ENCODE assay signal across 9 cellular contexts in the genomic region with DNA sequence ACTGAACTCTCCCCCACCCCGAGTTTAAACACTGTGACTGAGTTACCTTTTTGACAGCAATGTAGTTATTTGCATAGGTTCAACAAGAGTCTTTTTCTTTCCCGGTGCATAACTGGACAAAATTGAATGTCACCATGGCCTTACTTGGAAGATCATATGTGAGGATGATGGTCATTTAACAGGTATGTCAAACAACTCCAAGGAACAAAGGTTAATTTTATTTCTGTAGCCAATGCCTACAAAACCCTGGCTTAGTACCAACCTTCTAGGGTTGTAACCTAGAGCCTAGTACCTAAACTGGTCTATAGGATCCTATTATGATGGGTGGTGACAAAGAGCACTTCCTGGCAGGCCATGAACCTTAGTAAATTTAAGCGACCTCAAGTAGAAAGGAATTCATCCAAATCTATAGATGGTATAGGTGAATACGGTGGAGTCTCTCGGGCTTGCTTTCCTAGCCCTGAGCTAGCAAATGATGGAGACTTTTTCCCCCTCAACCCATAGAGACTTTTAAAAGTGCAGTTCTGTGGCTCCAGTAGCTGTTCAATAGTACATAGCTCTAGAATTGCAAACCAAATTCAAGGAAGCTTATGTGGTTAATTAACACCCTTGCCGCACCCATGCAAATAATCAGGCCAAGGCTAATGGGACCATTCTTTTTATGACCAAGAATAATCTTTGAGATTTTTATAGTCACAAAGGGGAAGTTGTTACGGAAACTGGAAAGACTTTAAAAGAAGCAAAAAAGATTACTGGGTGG.
A peak's percentile ranks its signal among the peaks of the same experiment; 100 is the strongest.
DNase-seq lines count a peak whose midpoint lies in the region; ATAC-seq lines count a peak whose summit lies in the region.
"Had no signal": no experiment of that assay in that cellular context is flagged by ENCODE, and none has a peak within 500 bp of the region (broad histone marks: within the 10 kb centered on the region; RNA-seq: fewer than 3 reads in every experiment).

No MANE protein-coding gene starts in this region.

- peaks cover 14% of the 10 kb centered on the region for H3K36me3 Mint-ChIP-seq in CD4-positive, CD25-positive, alpha-beta regulatory T cell
- H3K36me3 Mint-ChIP-seq in T-cell, result peaks cover 16% of the 10 kb centered on the region

- no peak overlapping the region for H3K4me3 ChIP-seq in CD4-positive, CD25-positive, alpha-beta regulatory T cell (ENCODE audit: low read depth, low read length)
- H3K4me3 ChIP-seq in aorta (ENCODE audit: low read length in 2 of 2), result no peak overlapping the region
- H3K4me3 ChIP-seq: thoracic aorta had no signal

- CTCF ChIA-PET in T-cell (lab: Charles Lee), result interaction anchor here (0.5 to 1.4 kb wide), 4 partner anchors 35 to 92 kb away, joined by 3 to 5 read pairs (median 4); no protein-coding TSS in a partner anchor

- H3K4me3 Mint-ChIP-seq in CD4-positive, CD25-positive, alpha-beta regulatory T cell, result no peak overlapping the region
- no peak overlapping the region for H3K4me3 Mint-ChIP-seq in T-cell

- no peaks in the 10 kb centered on the region for H3K27me3 Mint-ChIP-seq in CD4-positive, CD25-positive, alpha-beta regulatory T cell
- no peaks in the 10 kb centered on the region for H3K27me3 Mint-ChIP-seq in T-cell

- 86 to 92% methylated on average over 7 of the region's 7 CpGs for WGBS in aorta, 2 donors

- H3K27ac ChIP-seq in CD4-positive, CD25-positive, alpha-beta regulatory T cell (ENCODE audit: insufficient read depth, low read length, poor library complexity, severe bottlenecking), result no peak overlapping the region
- no peak overlapping the region for H3K27ac ChIP-seq in aorta (ENCODE audit: low read depth in 1 of 2, low read length in 2 of 2)
- H3K27ac ChIP-seq: thoracic aorta had no signal

- ATAC-seq in CD4-positive, CD25-positive, alpha-beta regulatory T cell (ENCODE audit: low read depth in 2 of 2), result peak in 1 of 2 donors; percentile 10
- ATAC-seq in GM19324 (IDR thresholded peaks at IDR 0.05; ENCODE audit: low FRiP score, unreplicated experiment), result peak; percentile 72
- ATAC-seq in HG02884 (IDR thresholded peaks at IDR 0.05; ENCODE audit: unreplicated experiment), result peak; percentile 48
- peak in 1 of 4 experiments; percentile 27 for ATAC-seq in T-cell (replicated peaks in 1 of 4)
- ATAC-seq in aorta (ENCODE audit: low FRiP score), result no peak

- intact Hi-C loops in aorta (cut with DNase I) (no loop called here), head of caudate nucleus (cut with DNase I) (no loop called here)

- peaks cover 11% of the 10 kb centered on the region for H3K4me1 ChIP-seq in CD4-positive, CD25-positive, alpha-beta regulatory T cell (ENCODE audit: control insufficient read depth, insufficient read depth, low read length, poor library complexity, severe bottlenecking)
- no peaks in the 10 kb centered on the region for H3K4me1 ChIP-seq in aorta (ENCODE audit: control insufficient read depth in 1 of 2, insufficient read depth in 2 of 2, low read length in 2 of 2)

- peaks cover 4 to 62% (median 55%) of the 10 kb centered on the region in 4 donors for H3K4me1 Mint-ChIP-seq in CD4-positive, CD25-positive, alpha-beta regulatory T cell
- peaks cover 53 to 72% (median 59%) of the 10 kb centered on the region in 3 donors for H3K4me1 Mint-ChIP-seq in T-cell

- POLR2A ChIA-PET in T-cell (lab: Charles Lee), result interaction anchor here in 1 of 2 donors (0.5 kb wide), 1 partner anchor 765 kb away, joined by 3 read pairs; no protein-coding TSS in a partner anchor

- peak overlapping the region; percentile 0 to 38 (median 12) for H3K27ac Mint-ChIP-seq in CD4-positive, CD25-positive, alpha-beta regulatory T cell
- H3K27ac Mint-ChIP-seq in T-cell, result peak overlapping the region; percentile 82 to 85

- H3K36me3 ChIP-seq in CD4-positive, CD25-positive, alpha-beta regulatory T cell (ENCODE audit: control insufficient read depth, insufficient read depth, low read length), result peaks cover 22% of the 10 kb centered on the region
- H3K36me3 ChIP-seq in aorta (ENCODE audit: control insufficient read depth in 1 of 2, insufficient read depth in 2 of 2, low read length in 1 of 2), result peaks cover 0 to 2% of the 10 kb centered on the region in 2 donors
- H3K36me3 ChIP-seq: thoracic aorta had no signal

- H3K9me3 Mint-ChIP-seq in CD4-positive, CD25-positive, alpha-beta regulatory T cell, result no peaks in the 10 kb centered on the region
- H3K9me3 Mint-ChIP-seq in T-cell, result no peaks in the 10 kb centered on the region

- no peaks in the 10 kb centered on the region for H3K27me3 ChIP-seq in CD4-positive, CD25-positive, alpha-beta regulatory T cell (ENCODE audit: control insufficient read depth, insufficient read depth, low read length)
- no peaks in the 10 kb centered on the region for H3K27me3 ChIP-seq in aorta (ENCODE audit: control insufficient read depth in 1 of 2, insufficient read depth in 2 of 2, low read length in 1 of 2)

- H3K9me3 ChIP-seq in CD4-positive, CD25-positive, alpha-beta regulatory T cell (ENCODE audit: control insufficient read depth in 2 of 2, low read length in 2 of 2), result no peaks in the 10 kb centered on the region
- H3K9me3 ChIP-seq in aorta (ENCODE audit: control insufficient read depth, low read length), result peaks cover 1% of the 10 kb centered on the region
- H3K9me3 ChIP-seq: thoracic aorta had no signal

- DNase-seq in CD4-positive, CD25-positive, alpha-beta regulatory T cell, result no peak
- DNase-seq in T-cell (no peak), mucosa of gallbladder (ENCODE audit: low spot score) (no peak), aorta (no peak), head of caudate nucleus (no peak)
- no peak for DNase-seq in activated CD8-positive, alpha-beta memory T cell treated with anti-CD3 and anti-CD28 coated beads for 24 hours
